ENCODE assay signal across 17 cellular contexts in genomic region chr3:56930706-56931105, GRCh38.
DNase-seq lines count a peak whose midpoint lies in the region; ATAC-seq, FAIRE-seq and TF ChIP-seq lines count a peak whose summit lies in the region.
"Had no signal": no experiment of that assay in that cellular context is flagged by ENCODE, and none has a peak within 500 bp of the region (broad histone marks: within the 10 kb centered on the region; RNA-seq: fewer than 3 reads in every experiment).

No MANE protein-coding gene starts in this region.

- peaks cover 64% of the 10 kb centered on the region for H3K4me1 Mint-ChIP-seq in activated naive CD4-positive, alpha-beta T cell treated with anti-CD3 and anti-CD28 coated beads, Interleukin-2, amount 50 U/mL, for 24 hours
- H3K4me1 Mint-ChIP-seq in astrocyte (ENCODE audit: low read depth, unreplicated experiment) = peaks cover 43% of the 10 kb centered on the region
- H3K4me1 Mint-ChIP-seq in stimulated activated effector memory CD8-positive, alpha-beta T cell treated with anti-CD3 and anti-CD28 coated beads, Interleukin-12 subunit alpha, Interleukin-12 subunit beta, amount 100 ng/mL, for 72 hours = peaks cover 32% of the 10 kb centered on the region

- peaks cover 3% of the 10 kb centered on the region for H3K36me3 Mint-ChIP-seq in activated naive CD4-positive, alpha-beta T cell treated with anti-CD3 and anti-CD28 coated beads, Interleukin-2, amount 50 U/mL, for 24 hours
- H3K36me3 Mint-ChIP-seq in astrocyte (ENCODE audit: low read depth, unreplicated experiment) = peaks cover 5% of the 10 kb centered on the region
- no peaks in the 10 kb centered on the region for H3K36me3 Mint-ChIP-seq in stimulated activated effector memory CD8-positive, alpha-beta T cell treated with anti-CD3 and anti-CD28 coated beads, Interleukin-12 subunit alpha, Interleukin-12 subunit beta, amount 100 ng/mL, for 72 hours

- H2AFZ ChIP-seq in astrocyte (ENCODE audit: low read depth, low read length) = no peak overlapping the region

- H3K9me3 ChIP-seq in astrocyte (ENCODE audit: insufficient read depth, low read depth, low read length) (peaks cover 4% of the 10 kb centered on the region), WERI-Rb-1 (ENCODE audit: severe bottlenecking) (peaks cover 4% of the 10 kb centered on the region)
- H3K9me3 ChIP-seq: HAP-1, pancreas had no signal

- no peaks in the 10 kb centered on the region for H3K36me3 ChIP-seq in astrocyte (ENCODE audit: insufficient read depth, low read length)
- no peaks in the 10 kb centered on the region for H3K36me3 ChIP-seq in WERI-Rb-1
- H3K36me3 ChIP-seq: HAP-1, heart right ventricle, pancreas, spleen had no signal

- H3K27me3 ChIP-seq in astrocyte (ENCODE audit: insufficient read depth, low read length) (no peaks in the 10 kb centered on the region), WERI-Rb-1 (ENCODE audit: insufficient read depth, low read depth, severe bottlenecking) (no peaks in the 10 kb centered on the region)
- H3K27me3 ChIP-seq: heart right ventricle, pancreas, spleen had no signal

- H3K4me1 ChIP-seq in astrocyte (ENCODE audit: insufficient read depth, low read length) = peaks cover 30% of the 10 kb centered on the region
- H3K4me1 ChIP-seq: HAP-1 had no signal

- FAIRE-seq in astrocyte (lab: Jason Lieb, UNC) = no peak
- FAIRE-seq: pancreas had no signal

- TF ChIP-seq CTCF in astrocyte (IDR thresholded peaks at IDR 0.05; ENCODE audit: insufficient read depth, low read depth, low read length) (no peak), WERI-Rb-1 (IDR thresholded peaks at IDR 0.05; ENCODE audit: low read depth, low read length) (no peak)

- peak; percentile 100 for ATAC-seq in stimulated activated effector memory CD8-positive, alpha-beta T cell treated with anti-CD3 and anti-CD28 coated beads, Interleukin-12 subunit alpha, Interleukin-12 subunit beta, amount 100 ng/mL, for 72 hours
- no peak for ATAC-seq in GM18502 (IDR thresholded peaks at IDR 0.05; ENCODE audit: poor library complexity, unreplicated experiment)
- ATAC-seq: pancreas had no signal

- H3K4me3 Mint-ChIP-seq in activated naive CD4-positive, alpha-beta T cell treated with anti-CD3 and anti-CD28 coated beads, Interleukin-2, amount 50 U/mL, for 24 hours = peak overlapping the region; percentile 44
- H3K4me3 Mint-ChIP-seq in astrocyte (ENCODE audit: unreplicated experiment) = no peak overlapping the region
- no peak overlapping the region for H3K4me3 Mint-ChIP-seq in stimulated activated effector memory CD8-positive, alpha-beta T cell treated with anti-CD3 and anti-CD28 coated beads, Interleukin-12 subunit alpha, Interleukin-12 subunit beta, amount 100 ng/mL, for 72 hours

- H3K9me3 Mint-ChIP-seq in activated naive CD4-positive, alpha-beta T cell treated with anti-CD3 and anti-CD28 coated beads, Interleukin-2, amount 50 U/mL, for 24 hours = peaks cover 5% of the 10 kb centered on the region
- H3K9me3 Mint-ChIP-seq in astrocyte (ENCODE audit: unreplicated experiment) = peaks cover 5% of the 10 kb centered on the region
- H3K9me3 Mint-ChIP-seq in stimulated activated effector memory CD8-positive, alpha-beta T cell treated with anti-CD3 and anti-CD28 coated beads, Interleukin-12 subunit alpha, Interleukin-12 subunit beta, amount 100 ng/mL, for 72 hours = peaks cover 10% of the 10 kb centered on the region

- H3K27ac Mint-ChIP-seq in activated naive CD4-positive, alpha-beta T cell treated with anti-CD3 and anti-CD28 coated beads, Interleukin-2, amount 50 U/mL, for 24 hours = peak overlapping the region; percentile 83
- no peak overlapping the region for H3K27ac Mint-ChIP-seq in astrocyte (ENCODE audit: unreplicated experiment)
- no peak overlapping the region for H3K27ac Mint-ChIP-seq in stimulated activated effector memory CD8-positive, alpha-beta T cell treated with anti-CD3 and anti-CD28 coated beads, Interleukin-12 subunit alpha, Interleukin-12 subunit beta, amount 100 ng/mL, for 72 hours

- H3K79me2 ChIP-seq in astrocyte (ENCODE audit: insufficient read depth, low read length) = no peaks in the 10 kb centered on the region

- no peaks in the 10 kb centered on the region for H3K27me3 Mint-ChIP-seq in activated naive CD4-positive, alpha-beta T cell treated with anti-CD3 and anti-CD28 coated beads, Interleukin-2, amount 50 U/mL, for 24 hours
- H3K27me3 Mint-ChIP-seq in astrocyte (ENCODE audit: low read depth, unreplicated experiment) = no peaks in the 10 kb centered on the region

- H3K27ac ChIP-seq in astrocyte (ENCODE audit: low read depth, low read length) (no peak overlapping the region), WERI-Rb-1 (no peak overlapping the region)
- H3K27ac ChIP-seq: HL-60, pancreas, spleen had no signal

- H3K4me3 ChIP-seq in astrocyte (ENCODE audit: insufficient read depth, low read depth, low read length) (no peak overlapping the region), WERI-Rb-1 (ENCODE audit: low read depth, low read length) (no peak overlapping the region)
- H3K4me3 ChIP-seq: HAP-1, heart right ventricle, pancreas, spleen had no signal

- H4K20me1 ChIP-seq in astrocyte (ENCODE audit: insufficient read depth, low read length) = peaks cover 3% of the 10 kb centered on the region

- no peak for DNase-seq in activated naive CD4-positive, alpha-beta T cell treated with Interleukin-2 at 50 U/mL for 16 hours
- peak; percentile 28 for DNase-seq in RKO (ENCODE audit: low spot score)
- peak; percentile 36 for DNase-seq in astrocyte (ENCODE audit: low read depth)
- DNase-seq in stimulated activated effector memory CD8-positive, alpha-beta T cell treated with anti-CD3 and anti-CD28 coated beads, Interleukin-12 subunit alpha, Interleukin-12 subunit beta, amount 100 ng/mL, for 72 hours (ENCODE audit: low spot score in 2 of 2) = no peak
- no peak for DNase-seq in WERI-Rb-1
- no peak for DNase-seq in NCI-H2107 (lab: John Stamatoyannopoulos, UW)
- DNase-seq: DMS153, heart right ventricle, Kasumi-1, NCI-H1694 treated with DMSO at 0.1 percent for 48 hours, NCI-H524 treated with DMSO at 0.1 percent for 48 hours, pancreas, spleen had no signal

- no peak overlapping the region for H3K9ac ChIP-seq in astrocyte (ENCODE audit: low read length)

- peak overlapping the region; percentile 19 for H3K4me2 ChIP-seq in astrocyte (ENCODE audit: low read length)

Comparison
In these comparisons a context has a peak if more than half of its experiments do, and no peak if none do; other contexts are left out.
1. DNase-seq: peak in RKO (single experiment) and astrocyte (single experiment); none in activated naive CD4-positive, alpha-beta T cell treated with Interleukin-2 at 50 U/mL for 16 hours (single experiment), stimulated activated effector memory CD8-positive, alpha-beta T cell treated with anti-CD3 and anti-CD28 coated beads, Interleukin-12 subunit alpha, Interleukin-12 subunit beta, amount 100 ng/mL, for 72 hours (0 of 2), WERI-Rb-1 (single experiment) and NCI-H2107 (single experiment).